ENCODE assay signal across 8 cellular contexts in genomic region chr10:80454526-80455460, GRCh38. TPM values are rescaled to one million over a fixed set of nuclear protein-coding genes. Genes with fewer than 3 reads are reported as not detected.
DNase-seq lines count a peak whose midpoint lies in the region; ATAC-seq, FAIRE-seq and TF ChIP-seq lines count a peak whose summit lies in the region.

No MANE protein-coding gene starts in this region.

- H3K4me3 ChIP-seq in OCI-LY3 (ENCODE audit: low read length) = peak overlapping the region; percentile 97
- H3K4me3 ChIP-seq in cardiac fibroblast (replicated peaks in 1 of 2; ENCODE audit: low read depth in 2 of 2, low read length in 2 of 2) = peak overlapping the region; percentile 76 to 82
- peak overlapping the region; percentile 92 for H3K4me3 ChIP-seq in suprapubic skin

- H3K27ac ChIP-seq in OCI-LY3 (ENCODE audit: low read length) = peak overlapping the region; percentile 67
- peak overlapping the region; percentile 99 for H3K27ac ChIP-seq in suprapubic skin

- H2AFZ ChIP-seq in OCI-LY3 (ENCODE audit: low read depth, low read length) = peak overlapping the region; percentile 74; the same call in 1 of the 2 replicates

- TF ChIP-seq EP300 in suprapubic skin (IDR thresholded peaks at IDR 0.05) = no peak

- peaks cover 36% of the 10 kb centered on the region for H4K20me1 ChIP-seq in OCI-LY3 (ENCODE audit: insufficient read depth, low read length)

- peak; percentile 50 for FAIRE-seq in GM12892 (lab: Jason Lieb, UNC)

- TF ChIP-seq POLR2A in GM12892 (IDR thresholded peaks at IDR 0.05; ENCODE audit: low read depth, low read length) (no peak), suprapubic skin (IDR thresholded peaks at IDR 0.05) (no peak)

- H3K79me2 ChIP-seq in OCI-LY3 (ENCODE audit: low read length) = peaks cover 47% of the 10 kb centered on the region

- DNase-seq in 8988T = peak; percentile 60
- peak; percentile 51 for DNase-seq in GM12892 (ENCODE audit: insufficient read length)
- peak in 1 of 2 donors; percentile 38 for DNase-seq in cardiac fibroblast (ENCODE audit: low read depth in 2 of 2)
- peak; percentile 69 for DNase-seq in left lobe of liver (ENCODE audit: low spot score)
- DNase-seq in suprapubic skin (ENCODE audit: low spot score in 2 of 2) = peak in 1 of 2 donors; percentile 76
- DNase-seq in NCI-H1436 treated with DMSO at 0.1 percent for 48 hours (lab: John Stamatoyannopoulos, UW) = no peak

- H3K4me1 ChIP-seq in OCI-LY3 (ENCODE audit: low read length) = peaks cover 46% of the 10 kb centered on the region
- H3K4me1 ChIP-seq in suprapubic skin = peaks cover 60% of the 10 kb centered on the region

- H3K9me3 ChIP-seq in OCI-LY3 (ENCODE audit: insufficient read depth, low read length) = no peaks in the 10 kb centered on the region
- H3K9me3 ChIP-seq in suprapubic skin = no peaks in the 10 kb centered on the region

- H3K4me2 ChIP-seq in OCI-LY3 (ENCODE audit: low read length) = peak overlapping the region; percentile 80

- H3K36me3 ChIP-seq in OCI-LY3 (replicated peaks; ENCODE audit: low read depth, low read length) = peaks cover 5% of the 10 kb centered on the region
- no peaks in the 10 kb centered on the region for H3K36me3 ChIP-seq in suprapubic skin

- peaks cover 11% of the 10 kb centered on the region; the same call in 1 of the 2 replicates for H3K27me3 ChIP-seq in OCI-LY3 (ENCODE audit: low read depth, low read length)
- no peaks in the 10 kb centered on the region for H3K27me3 ChIP-seq in suprapubic skin

- H3K9ac ChIP-seq in OCI-LY3 (ENCODE audit: low read length) = peak overlapping the region; percentile 95

- ATAC-seq in HG02852 (IDR thresholded peaks at IDR 0.05; ENCODE audit: unreplicated experiment) = peak; percentile 29
- peak; percentile 55 for ATAC-seq in left lobe of liver

- whole genome bisulfite sequencing in suprapubic skin = 0% methylated on average over 1 of the region's 80 CpGs

- no peak for TF ChIP-seq CTCF in OCI-LY3 (IDR thresholded peaks at IDR 0.05; ENCODE audit: low read depth, low read length)
- TF ChIP-seq CTCF in cardiac fibroblast (IDR thresholded peaks at IDR 0.05; ENCODE audit: low read depth, low read length) = no peak
- TF ChIP-seq CTCF in suprapubic skin (IDR thresholded peaks at IDR 0.05) = no peak

RNA-seq across cellular contexts. Expression of gene TSPAN14, which starts 0.7 kb away (rescaled TPM):
- 12.1 TPM for polyA plus RNA-seq in GM12892 (2012; ENCODE audit: missing spikeins)
- total RNA-seq in left lobe of liver (31.3 TPM), suprapubic skin (100 to 1,000 TPM in 3 of 4 donors, 10 to 100 TPM in 1; 99.7 to 145 (median 122) TPM)

RNA-seq across cellular contexts. Expression of gene PRXL2A, which starts 46.4 kb away (rescaled TPM):
- 25.5 TPM for polyA plus RNA-seq in GM12892 (2012; ENCODE audit: missing spikeins)
- total RNA-seq in left lobe of liver (82.1 TPM), suprapubic skin (100 to 1,000 TPM in 3 of 4 donors, 10 to 100 TPM in 1; 91.0 to 106 (median 105) TPM)
